Comparison of ENCODE assay signal across 1 cellular context in the genomic region with DNA sequence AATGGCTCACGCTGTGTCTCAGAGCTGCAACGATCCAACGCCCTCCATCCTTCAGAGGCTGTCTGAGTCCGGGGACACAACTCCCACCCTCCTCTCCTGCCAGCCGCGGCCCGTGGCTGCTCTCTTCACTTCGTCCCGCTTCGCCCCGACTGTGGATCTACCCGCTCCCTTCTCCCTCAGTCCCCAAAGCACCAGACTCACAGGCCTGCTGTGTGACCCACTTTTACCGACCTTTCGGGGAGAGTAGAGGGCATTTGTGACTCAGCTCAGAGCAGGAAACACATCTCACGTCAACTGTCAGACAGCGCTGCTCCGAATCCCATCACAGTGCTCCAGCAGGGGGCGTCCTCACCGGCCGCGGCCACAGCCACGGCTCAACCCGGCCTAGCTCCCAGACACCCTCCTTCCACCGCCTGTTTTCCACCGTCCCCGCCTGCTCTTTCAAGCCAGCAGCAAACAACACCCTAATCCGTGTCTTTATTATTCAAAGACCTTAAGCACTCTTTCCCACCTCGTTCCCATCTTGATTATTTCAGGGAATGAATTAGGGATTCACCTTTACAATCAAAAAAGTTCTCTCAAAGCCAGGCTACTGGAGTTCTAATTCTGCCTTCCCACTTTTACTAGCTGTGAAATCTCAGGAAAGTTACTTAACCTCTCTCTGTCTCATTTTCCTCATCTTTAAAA.
A peak's percentile ranks its signal among the peaks of the same experiment; 100 is the strongest.
TF ChIP-seq lines count a peak whose summit lies in the region.

No MANE protein-coding gene starts in this region.

TF ChIP-seq in GM23338, 12 proteins besides CTCF, POLR2A, EP300 and RAD21 (continued from another document):
- TF ChIP-seq, protein P1, sequence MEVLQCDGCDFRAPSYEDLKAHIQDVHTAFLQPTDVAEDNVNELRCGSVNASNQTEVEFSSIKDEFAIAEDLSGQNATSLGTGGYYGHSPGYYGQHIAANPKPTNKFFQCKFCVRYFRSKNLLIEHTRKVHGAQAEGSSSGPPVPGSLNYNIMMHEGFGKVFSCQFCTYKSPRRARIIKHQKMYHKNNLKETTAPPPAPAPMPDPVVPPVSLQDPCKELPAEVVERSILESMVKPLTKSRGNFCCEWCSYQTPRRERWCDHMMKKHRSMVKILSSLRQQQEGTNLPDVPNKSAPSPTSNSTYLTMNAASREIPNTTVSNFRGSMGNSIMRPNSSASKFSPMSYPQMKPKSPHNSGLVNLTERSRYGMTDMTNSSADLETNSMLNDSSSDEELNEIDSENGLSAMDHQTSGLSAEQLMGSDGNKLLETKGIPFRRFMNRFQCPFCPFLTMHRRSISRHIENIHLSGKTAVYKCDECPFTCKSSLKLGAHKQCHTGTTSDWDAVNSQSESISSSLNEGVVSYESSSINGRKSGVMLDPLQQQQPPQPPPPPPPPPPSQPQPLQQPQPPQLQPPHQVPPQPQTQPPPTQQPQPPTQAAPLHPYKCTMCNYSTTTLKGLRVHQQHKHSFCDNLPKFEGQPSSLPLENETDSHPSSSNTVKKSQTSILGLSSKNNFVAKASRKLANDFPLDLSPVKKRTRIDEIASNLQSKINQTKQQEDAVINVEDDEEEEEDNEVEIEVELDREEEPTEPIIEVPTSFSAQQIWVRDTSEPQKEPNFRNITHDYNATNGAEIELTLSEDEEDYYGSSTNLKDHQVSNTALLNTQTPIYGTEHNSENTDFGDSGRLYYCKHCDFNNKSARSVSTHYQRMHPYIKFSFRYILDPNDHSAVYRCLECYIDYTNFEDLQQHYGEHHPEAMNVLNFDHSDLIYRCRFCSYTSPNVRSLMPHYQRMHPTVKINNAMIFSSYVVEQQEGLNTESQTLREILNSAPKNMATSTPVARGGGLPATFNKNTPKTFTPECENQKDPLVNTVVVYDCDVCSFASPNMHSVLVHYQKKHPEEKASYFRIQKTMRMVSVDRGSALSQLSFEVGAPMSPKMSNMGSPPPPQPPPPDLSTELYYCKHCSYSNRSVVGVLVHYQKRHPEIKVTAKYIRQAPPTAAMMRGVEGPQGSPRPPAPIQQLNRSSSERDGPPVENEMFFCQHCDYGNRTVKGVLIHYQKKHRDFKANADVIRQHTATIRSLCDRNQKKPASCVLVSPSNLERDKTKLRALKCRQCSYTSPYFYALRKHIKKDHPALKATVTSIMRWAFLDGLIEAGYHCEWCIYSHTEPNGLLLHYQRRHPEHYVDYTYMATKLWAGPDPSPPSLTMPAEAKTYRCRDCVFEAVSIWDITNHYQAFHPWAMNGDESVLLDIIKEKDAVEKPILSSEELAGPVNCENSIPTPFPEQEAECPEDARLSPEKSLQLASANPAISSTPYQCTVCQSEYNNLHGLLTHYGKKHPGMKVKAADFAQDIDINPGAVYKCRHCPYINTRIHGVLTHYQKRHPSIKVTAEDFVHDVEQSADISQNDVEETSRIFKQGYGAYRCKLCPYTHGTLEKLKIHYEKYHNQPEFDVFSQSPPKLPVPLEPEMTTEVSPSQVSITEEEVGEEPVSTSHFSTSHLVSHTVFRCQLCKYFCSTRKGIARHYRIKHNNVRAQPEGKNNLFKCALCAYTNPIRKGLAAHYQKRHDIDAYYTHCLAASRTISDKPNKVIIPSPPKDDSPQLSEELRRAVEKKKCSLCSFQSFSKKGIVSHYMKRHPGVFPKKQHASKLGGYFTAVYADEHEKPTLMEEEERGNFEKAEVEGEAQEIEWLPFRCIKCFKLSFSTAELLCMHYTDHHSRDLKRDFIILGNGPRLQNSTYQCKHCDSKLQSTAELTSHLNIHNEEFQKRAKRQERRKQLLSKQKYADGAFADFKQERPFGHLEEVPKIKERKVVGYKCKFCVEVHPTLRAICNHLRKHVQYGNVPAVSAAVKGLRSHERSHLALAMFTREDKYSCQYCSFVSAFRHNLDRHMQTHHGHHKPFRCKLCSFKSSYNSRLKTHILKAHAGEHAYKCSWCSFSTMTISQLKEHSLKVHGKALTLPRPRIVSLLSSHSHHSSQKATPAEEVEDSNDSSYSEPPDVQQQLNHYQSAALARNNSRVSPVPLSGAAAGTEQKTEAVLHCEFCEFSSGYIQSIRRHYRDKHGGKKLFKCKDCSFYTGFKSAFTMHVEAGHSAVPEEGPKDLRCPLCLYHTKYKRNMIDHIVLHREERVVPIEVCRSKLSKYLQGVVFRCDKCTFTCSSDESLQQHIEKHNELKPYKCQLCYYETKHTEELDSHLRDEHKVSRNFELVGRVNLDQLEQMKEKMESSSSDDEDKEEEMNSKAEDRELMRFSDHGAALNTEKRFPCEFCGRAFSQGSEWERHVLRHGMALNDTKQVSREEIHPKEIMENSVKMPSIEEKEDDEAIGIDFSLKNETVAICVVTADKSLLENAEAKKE (CRISPR knock-in tag; IDR thresholded peaks at IDR 0.05): no peak
- TF ChIP-seq EZH2phosphoT487 (IDR thresholded peaks at IDR 0.05; ENCODE audit: unreplicated experiment): no peak
- no peak for TF ChIP-seq ZNF331 (CRISPR knock-in tag; IDR thresholded peaks at IDR 0.05; ENCODE audit: low read depth)
- peak; percentile 55 for TF ChIP-seq CREB1 (CRISPR knock-in tag; IDR thresholded peaks at IDR 0.05; ENCODE audit: low read depth)
- no peak for TF ChIP-seq JUNB (IDR thresholded peaks at IDR 0.05; ENCODE audit: unreplicated experiment)
- no peak for TF ChIP-seq POLR2AphosphoS5 (IDR thresholded peaks at IDR 0.05; ENCODE audit: low read depth)
- TF ChIP-seq EZH2 (IDR thresholded peaks at IDR 0.05; ENCODE audit: low read depth, unreplicated experiment): no peak
- no peak for TF ChIP-seq ZNF114 (CRISPR knock-in tag; IDR thresholded peaks at IDR 0.05)
TF ChIP-seq in GM23338: peak in this region for 3.
